In the genomic region with DNA sequence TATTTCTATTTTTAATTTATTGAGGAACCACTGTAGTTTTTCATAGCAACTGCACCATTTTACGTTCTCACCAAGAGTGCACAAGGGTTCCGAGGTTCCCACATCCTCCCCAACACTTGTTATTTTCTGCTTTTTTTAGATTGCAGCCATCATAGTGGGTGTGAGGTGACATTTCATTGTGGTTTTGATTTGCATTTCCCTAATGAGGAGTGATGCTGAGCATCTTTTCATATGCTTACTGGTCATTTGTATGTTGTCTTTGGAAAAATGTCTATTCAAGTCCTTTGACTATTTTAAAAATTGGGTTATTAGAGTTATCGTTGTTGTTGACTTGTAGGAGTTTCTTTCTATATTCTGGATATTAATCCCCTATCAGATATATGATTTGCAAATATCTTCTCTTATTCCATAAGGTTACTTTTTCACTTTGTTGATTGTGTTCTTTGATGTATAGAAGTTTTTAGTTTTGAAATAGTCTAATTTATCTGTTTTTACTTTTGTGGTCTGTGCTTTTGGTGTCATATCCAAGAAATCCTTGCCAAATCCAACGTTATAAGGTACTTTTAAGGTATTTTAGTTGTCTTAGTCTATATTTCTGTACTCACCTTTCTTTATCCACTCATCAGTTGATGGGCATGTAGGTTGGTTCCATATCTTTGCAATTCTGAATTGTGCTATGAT, we compare ENCODE assay signal across 9 cellular contexts. TPM values are rescaled to one million over a fixed set of nuclear protein-coding genes. Genes with fewer than 3 reads are reported as not detected.
DNase-seq lines count a peak whose midpoint lies in the region; ATAC-seq and TF ChIP-seq lines count a peak whose summit lies in the region.
"Had no signal": no experiment of that assay in that cellular context is flagged by ENCODE, and none has a peak within 500 bp of the region (broad histone marks: within the 10 kb centered on the region; RNA-seq: fewer than 3 reads in every experiment).

No MANE protein-coding gene starts in this region.

- H3K27ac ChIP-seq in Karpas-422 (ENCODE audit: low read length) = peak overlapping the region; percentile 97
- peak overlapping the region; percentile 3 for H3K27ac ChIP-seq in brain microvascular endothelial cell
- H3K27ac ChIP-seq in muscle layer of duodenum (ENCODE audit: low read length) = peak overlapping the region; percentile 29

- no peak overlapping the region for H3K4me3 ChIP-seq in Karpas-422 (ENCODE audit: low read length)
- peak overlapping the region; percentile 33 for H3K4me3 ChIP-seq in brain microvascular endothelial cell (ENCODE audit: low read depth, low read length)
- H3K4me3 ChIP-seq in muscle layer of duodenum (ENCODE audit: low read depth in 1 of 2, low read length in 2 of 2) = peak overlapping the region in 1 of 2 donors; percentile 29
- H3K4me3 ChIP-seq: SK-N-MC had no signal

- H3K36me3 Mint-ChIP-seq in CD14-positive monocyte = peaks cover 71 to 79% of the 10 kb centered on the region in 2 donors

- H3K9me3 Mint-ChIP-seq in CD14-positive monocyte = no peaks in the 10 kb centered on the region

- no peak overlapping the region for H3K9ac ChIP-seq in Karpas-422 (ENCODE audit: low read length)

- H3K4me1 Mint-ChIP-seq in CD14-positive monocyte = peaks cover 88% of the 10 kb centered on the region

- H3K4me3 Mint-ChIP-seq in CD14-positive monocyte = peak overlapping the region; percentile 30 to 52

- H3K4me1 ChIP-seq in Karpas-422 (ENCODE audit: low read length) (peaks cover 63% of the 10 kb centered on the region), muscle layer of duodenum (ENCODE audit: control insufficient read depth in 1 of 2, insufficient read depth in 2 of 2, low read length in 2 of 2) (peaks cover 8 to 72% of the 10 kb centered on the region in 2 donors)

- H2AFZ ChIP-seq in Karpas-422 (ENCODE audit: low read length) = no peak overlapping the region

- H3K9me3 ChIP-seq in Karpas-422 (ENCODE audit: low read length) (no peaks in the 10 kb centered on the region), muscle layer of duodenum (ENCODE audit: control insufficient read depth in 1 of 2, low read length in 2 of 2) (no peaks in the 10 kb centered on the region)

- peaks cover 8% of the 10 kb centered on the region for H3K79me2 ChIP-seq in Karpas-422 (ENCODE audit: low read length)

- peak overlapping the region in 6 of 7 donors; percentile 35 to 100 (median 54) for H3K27ac Mint-ChIP-seq in CD14-positive monocyte

- H3K9me2 ChIP-seq in Karpas-422 (replicated peaks; ENCODE audit: insufficient read depth, low read length) = no peaks in the 10 kb centered on the region

- in situ Hi-C loops in brain microvascular endothelial cell (cut with HindIII; ENCODE audit: low pct_ligation_motif_present, low sequenced_read_pairs) = no loop called here

- DNase-seq in CD14-positive monocyte (ENCODE audit: low spot score) (no peak), Karpas-422 (peak; percentile 83), brain microvascular endothelial cell (no peak), DMS53 (lab: John Stamatoyannopoulos, UW) (no peak), NCI-H146 treated with DMSO at 0.1 percent for 48 hours (lab: John Stamatoyannopoulos, UW; ENCODE audit: unreplicated experiment) (no peak), NCI-H748 treated with DMSO at 0.1 percent for 48 hours (lab: John Stamatoyannopoulos, UW) (no peak)

- H3K36me3 ChIP-seq in Karpas-422 (ENCODE audit: insufficient read depth, low read length) = peaks cover 16% of the 10 kb centered on the region
- peaks cover 52% of the 10 kb centered on the region for H3K36me3 ChIP-seq in brain microvascular endothelial cell (replicated peaks)
- peaks cover 42 to 44% of the 10 kb centered on the region in 2 donors for H3K36me3 ChIP-seq in muscle layer of duodenum (ENCODE audit: control insufficient read depth in 1 of 2, insufficient read depth in 2 of 2, low read length in 2 of 2)

- intact Hi-C loops in CD14-positive monocyte (cut with micrococcal nuclease) = loop anchor here in 1 of 2 donors (2.0 kb wide), 1 partner anchor 15 kb away; no protein-coding TSS in a partner anchor

- no peaks in the 10 kb centered on the region for H3K27me3 ChIP-seq in Karpas-422 (ENCODE audit: low read length)
- no peaks in the 10 kb centered on the region for H3K27me3 ChIP-seq in brain microvascular endothelial cell (replicated peaks)
- H3K27me3 ChIP-seq in muscle layer of duodenum (ENCODE audit: low read depth, low read length) = no peaks in the 10 kb centered on the region

- peaks cover 0 to 4% (median 0%) of the 10 kb centered on the region in 3 donors for H3K27me3 Mint-ChIP-seq in CD14-positive monocyte (ENCODE audit: low read depth in 3 of 3)

- ATAC-seq in GM18511 (IDR thresholded peaks at IDR 0.05; ENCODE audit: unreplicated experiment) = no peak

- no peaks in the 10 kb centered on the region for H4K20me1 ChIP-seq in Karpas-422 (ENCODE audit: insufficient read depth, low read depth, low read length)

- TF ChIP-seq CTCF in CD14-positive monocyte (IDR thresholded peaks at IDR 0.05) (no peak), brain microvascular endothelial cell (IDR thresholded peaks at IDR 0.05; ENCODE audit: low read depth, low read length, missing control alignments) (no peak)

- peak overlapping the region; percentile 78 for H3K4me2 ChIP-seq in Karpas-422 (ENCODE audit: low read depth, low read length, poor library complexity, severe bottlenecking)

RNA-seq across cellular contexts. Expression of gene NEAT1, which starts 9.0 kb away (rescaled TPM):
- 1 to 10 TPM in 1 of 2 donors, under 1 TPM in 1; 0.90 to 1.3 TPM for polyA plus RNA-seq in CD14-positive monocyte
- total RNA-seq in Karpas-422 (2014; rRNA removed; shearing (Covaris generic); ENCODE audit: low replicate concordance) = 36.5 and 74.7 TPM in 2 replicates

RNA-seq across cellular contexts. Expression of gene FRMD8, which starts 45.2 kb away (rescaled TPM):
- 10 to 100 TPM; 33.7 to 41.2 TPM for polyA plus RNA-seq in CD14-positive monocyte
- 48.5 and 102 TPM in 2 replicates for total RNA-seq in Karpas-422 (2014; rRNA removed; shearing (Covaris generic); ENCODE audit: low replicate concordance)

RNA-seq across cellular contexts. Expression of gene SLC25A45, which starts 49.1 kb away (rescaled TPM):
- 1 to 10 TPM; 3.7 to 4.1 TPM for polyA plus RNA-seq in CD14-positive monocyte
- total RNA-seq in Karpas-422 (2014; rRNA removed; shearing (Covaris generic); ENCODE audit: low replicate concordance) = 6.7 and 9.7 TPM in 2 replicates

Comparison
In these comparisons a context has a peak if more than half of its experiments do, and no peak if none do; other contexts are left out.
1. H3K27ac ChIP-seq: peak in every context shown above with its lines; median percentile 97 in Karpas-422; 29 in muscle layer of duodenum; 3 in brain microvascular endothelial cell.